In genomic region chr1:25774921-25775774, GRCh38 we compare ENCODE assay signal across 8 cellular contexts. TPM values are rescaled to one million over a fixed set of nuclear protein-coding genes. Genes with fewer than 3 reads are reported as not detected.
DNase-seq lines count a peak whose midpoint lies in the region; ATAC-seq lines count a peak whose summit lies in the region.

No MANE protein-coding gene starts in this region.

- H3K27me3 Mint-ChIP-seq in activated naive CD8-positive, alpha-beta T cell treated with anti-CD3 and anti-CD28 coated beads for 36 hours: no peaks in the 10 kb centered on the region

- H3K4me3 ChIP-seq in HAP-1: no peak overlapping the region

- in situ Hi-C loops in HAP-1 (cut with MboI; ENCODE audit: low sequenced_read_pairs): no loop called here

- H3K36me3 Mint-ChIP-seq in activated naive CD8-positive, alpha-beta T cell treated with anti-CD3 and anti-CD28 coated beads for 36 hours: peaks cover 8% of the 10 kb centered on the region

- DNase-seq in T-helper 1 cell: peak; percentile 46 to 82 (median 78)
- DNase-seq in activated naive CD8-positive, alpha-beta T cell treated with anti-CD3 and anti-CD28 coated beads for 36 hours: peak; percentile 92
- DNase-seq in stimulated activated CD4-positive, alpha-beta T cell treated with anti-CD3 and anti-CD28 coated beads, Interleukin-4, amount 100 ng/mL, for 1 hour: peak; percentile 73
- no peak for DNase-seq in T1000 (lab: John Stamatoyannopoulos, UW)
- DNase-seq in HAP-1 (ENCODE audit: low spot score in 2 of 2): no peak
- DNase-seq in epidermal melanocyte (ENCODE audit: insufficient read length, low spot score): no peak

- peak overlapping the region; percentile 85 for H3K27ac Mint-ChIP-seq in activated naive CD8-positive, alpha-beta T cell treated with anti-CD3 and anti-CD28 coated beads for 36 hours

- peaks cover 60% of the 10 kb centered on the region for H3K4me1 Mint-ChIP-seq in activated naive CD8-positive, alpha-beta T cell treated with anti-CD3 and anti-CD28 coated beads for 36 hours

- H3K27me3 ChIP-seq in HAP-1 (ENCODE audit: low read depth): no peaks in the 10 kb centered on the region

- H3K4me1 ChIP-seq in HAP-1: peaks cover 22% of the 10 kb centered on the region

- H3K9me3 ChIP-seq in HAP-1: no peaks in the 10 kb centered on the region

- H3K36me3 ChIP-seq in HAP-1 (replicated peaks): no peaks in the 10 kb centered on the region

- ATAC-seq in HG03108 (IDR thresholded peaks at IDR 0.05; ENCODE audit: unreplicated experiment): peak; percentile 44
- ATAC-seq in GM18498 (IDR thresholded peaks at IDR 0.05; ENCODE audit: unreplicated experiment): no peak

- H3K9me3 Mint-ChIP-seq in activated naive CD8-positive, alpha-beta T cell treated with anti-CD3 and anti-CD28 coated beads for 36 hours: no peaks in the 10 kb centered on the region

- H3K4me3 Mint-ChIP-seq in activated naive CD8-positive, alpha-beta T cell treated with anti-CD3 and anti-CD28 coated beads for 36 hours: peak overlapping the region; percentile 71

RNA-seq across cellular contexts. Expression of gene SELENON, which starts 24.8 kb away (rescaled TPM):
- total RNA-seq in activated naive CD8-positive, alpha-beta T cell treated with anti-CD3 and anti-CD28 coated beads for 36 hours: 10 to 100 TPM; 15.0 to 15.6 TPM

RNA-seq across cellular contexts. Expression of gene MTFR1L, which starts 44.6 kb away (rescaled TPM):
- 10 to 100 TPM; 23.3 to 23.4 TPM for total RNA-seq in activated naive CD8-positive, alpha-beta T cell treated with anti-CD3 and anti-CD28 coated beads for 36 hours

Comparison
In these comparisons a context has a peak if more than half of its experiments do, and no peak if none do; other contexts are left out.
1. DNase-seq: peak in T-helper 1 cell (5 of 5), activated naive CD8-positive, alpha-beta T cell treated with anti-CD3 and anti-CD28 coated beads for 36 hours (single experiment) and stimulated activated CD4-positive, alpha-beta T cell treated with anti-CD3 and anti-CD28 coated beads, Interleukin-4, amount 100 ng/mL, for 1 hour (single experiment); none in T1000 (single experiment), HAP-1 (0 of 2) and epidermal melanocyte (single experiment).